ENCODE assay signal across 1 cellular context in the genomic region with DNA sequence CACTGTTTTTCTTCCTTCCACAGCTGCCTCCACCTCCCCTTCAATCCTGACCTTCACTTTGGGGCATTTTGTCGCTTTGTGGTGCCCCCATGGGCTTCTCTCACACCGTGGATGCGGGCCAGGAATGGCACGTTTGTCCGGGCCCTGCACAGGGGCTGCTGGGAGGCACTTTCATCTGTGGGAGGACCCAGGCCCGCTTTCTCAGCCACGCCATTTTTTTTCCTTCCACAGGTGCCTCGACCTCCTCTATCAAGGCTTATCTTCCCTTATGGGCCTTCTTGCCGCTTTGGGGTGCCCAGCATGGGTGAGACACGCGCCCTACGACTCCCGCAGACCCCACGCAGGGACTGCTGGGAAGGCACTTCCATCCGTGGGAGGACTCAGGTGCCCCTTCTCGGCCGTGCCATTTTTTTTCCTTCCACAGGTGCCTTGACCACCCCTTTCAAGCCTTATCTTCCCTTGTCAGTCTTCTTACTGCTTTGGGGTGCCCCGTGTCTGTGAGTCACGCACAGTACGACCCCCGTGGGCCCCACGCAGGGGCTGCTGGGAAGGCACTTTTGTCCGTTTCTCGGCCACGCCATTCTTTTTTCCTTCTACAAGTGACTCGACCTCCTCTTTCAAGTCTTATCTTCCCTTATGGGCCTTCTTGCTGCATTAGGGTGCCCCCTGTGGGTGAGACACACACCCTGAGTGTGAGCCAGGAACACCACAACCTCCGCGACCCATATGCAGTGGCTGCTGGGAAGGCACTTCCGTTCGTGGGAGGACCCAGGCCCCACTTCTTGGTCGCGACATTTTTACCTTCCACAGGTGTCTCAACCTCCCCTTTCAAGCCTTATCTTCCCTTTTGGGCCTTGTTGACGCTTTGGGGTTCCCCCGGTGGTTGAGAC.
TF ChIP-seq lines count a peak whose summit lies in the region.

No MANE protein-coding gene starts in this region.

TF ChIP-seq in GM23338, 12 proteins besides CTCF, POLR2A, EP300 and RAD21 (continued from another document):
- TF ChIP-seq, protein P1, sequence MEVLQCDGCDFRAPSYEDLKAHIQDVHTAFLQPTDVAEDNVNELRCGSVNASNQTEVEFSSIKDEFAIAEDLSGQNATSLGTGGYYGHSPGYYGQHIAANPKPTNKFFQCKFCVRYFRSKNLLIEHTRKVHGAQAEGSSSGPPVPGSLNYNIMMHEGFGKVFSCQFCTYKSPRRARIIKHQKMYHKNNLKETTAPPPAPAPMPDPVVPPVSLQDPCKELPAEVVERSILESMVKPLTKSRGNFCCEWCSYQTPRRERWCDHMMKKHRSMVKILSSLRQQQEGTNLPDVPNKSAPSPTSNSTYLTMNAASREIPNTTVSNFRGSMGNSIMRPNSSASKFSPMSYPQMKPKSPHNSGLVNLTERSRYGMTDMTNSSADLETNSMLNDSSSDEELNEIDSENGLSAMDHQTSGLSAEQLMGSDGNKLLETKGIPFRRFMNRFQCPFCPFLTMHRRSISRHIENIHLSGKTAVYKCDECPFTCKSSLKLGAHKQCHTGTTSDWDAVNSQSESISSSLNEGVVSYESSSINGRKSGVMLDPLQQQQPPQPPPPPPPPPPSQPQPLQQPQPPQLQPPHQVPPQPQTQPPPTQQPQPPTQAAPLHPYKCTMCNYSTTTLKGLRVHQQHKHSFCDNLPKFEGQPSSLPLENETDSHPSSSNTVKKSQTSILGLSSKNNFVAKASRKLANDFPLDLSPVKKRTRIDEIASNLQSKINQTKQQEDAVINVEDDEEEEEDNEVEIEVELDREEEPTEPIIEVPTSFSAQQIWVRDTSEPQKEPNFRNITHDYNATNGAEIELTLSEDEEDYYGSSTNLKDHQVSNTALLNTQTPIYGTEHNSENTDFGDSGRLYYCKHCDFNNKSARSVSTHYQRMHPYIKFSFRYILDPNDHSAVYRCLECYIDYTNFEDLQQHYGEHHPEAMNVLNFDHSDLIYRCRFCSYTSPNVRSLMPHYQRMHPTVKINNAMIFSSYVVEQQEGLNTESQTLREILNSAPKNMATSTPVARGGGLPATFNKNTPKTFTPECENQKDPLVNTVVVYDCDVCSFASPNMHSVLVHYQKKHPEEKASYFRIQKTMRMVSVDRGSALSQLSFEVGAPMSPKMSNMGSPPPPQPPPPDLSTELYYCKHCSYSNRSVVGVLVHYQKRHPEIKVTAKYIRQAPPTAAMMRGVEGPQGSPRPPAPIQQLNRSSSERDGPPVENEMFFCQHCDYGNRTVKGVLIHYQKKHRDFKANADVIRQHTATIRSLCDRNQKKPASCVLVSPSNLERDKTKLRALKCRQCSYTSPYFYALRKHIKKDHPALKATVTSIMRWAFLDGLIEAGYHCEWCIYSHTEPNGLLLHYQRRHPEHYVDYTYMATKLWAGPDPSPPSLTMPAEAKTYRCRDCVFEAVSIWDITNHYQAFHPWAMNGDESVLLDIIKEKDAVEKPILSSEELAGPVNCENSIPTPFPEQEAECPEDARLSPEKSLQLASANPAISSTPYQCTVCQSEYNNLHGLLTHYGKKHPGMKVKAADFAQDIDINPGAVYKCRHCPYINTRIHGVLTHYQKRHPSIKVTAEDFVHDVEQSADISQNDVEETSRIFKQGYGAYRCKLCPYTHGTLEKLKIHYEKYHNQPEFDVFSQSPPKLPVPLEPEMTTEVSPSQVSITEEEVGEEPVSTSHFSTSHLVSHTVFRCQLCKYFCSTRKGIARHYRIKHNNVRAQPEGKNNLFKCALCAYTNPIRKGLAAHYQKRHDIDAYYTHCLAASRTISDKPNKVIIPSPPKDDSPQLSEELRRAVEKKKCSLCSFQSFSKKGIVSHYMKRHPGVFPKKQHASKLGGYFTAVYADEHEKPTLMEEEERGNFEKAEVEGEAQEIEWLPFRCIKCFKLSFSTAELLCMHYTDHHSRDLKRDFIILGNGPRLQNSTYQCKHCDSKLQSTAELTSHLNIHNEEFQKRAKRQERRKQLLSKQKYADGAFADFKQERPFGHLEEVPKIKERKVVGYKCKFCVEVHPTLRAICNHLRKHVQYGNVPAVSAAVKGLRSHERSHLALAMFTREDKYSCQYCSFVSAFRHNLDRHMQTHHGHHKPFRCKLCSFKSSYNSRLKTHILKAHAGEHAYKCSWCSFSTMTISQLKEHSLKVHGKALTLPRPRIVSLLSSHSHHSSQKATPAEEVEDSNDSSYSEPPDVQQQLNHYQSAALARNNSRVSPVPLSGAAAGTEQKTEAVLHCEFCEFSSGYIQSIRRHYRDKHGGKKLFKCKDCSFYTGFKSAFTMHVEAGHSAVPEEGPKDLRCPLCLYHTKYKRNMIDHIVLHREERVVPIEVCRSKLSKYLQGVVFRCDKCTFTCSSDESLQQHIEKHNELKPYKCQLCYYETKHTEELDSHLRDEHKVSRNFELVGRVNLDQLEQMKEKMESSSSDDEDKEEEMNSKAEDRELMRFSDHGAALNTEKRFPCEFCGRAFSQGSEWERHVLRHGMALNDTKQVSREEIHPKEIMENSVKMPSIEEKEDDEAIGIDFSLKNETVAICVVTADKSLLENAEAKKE (CRISPR knock-in tag; IDR thresholded peaks at IDR 0.05): no peak
- no peak for TF ChIP-seq REST (IDR thresholded peaks at IDR 0.05; ENCODE audit: unreplicated experiment)
